ENCODE assay signal across 8 cellular contexts in the genomic region with DNA sequence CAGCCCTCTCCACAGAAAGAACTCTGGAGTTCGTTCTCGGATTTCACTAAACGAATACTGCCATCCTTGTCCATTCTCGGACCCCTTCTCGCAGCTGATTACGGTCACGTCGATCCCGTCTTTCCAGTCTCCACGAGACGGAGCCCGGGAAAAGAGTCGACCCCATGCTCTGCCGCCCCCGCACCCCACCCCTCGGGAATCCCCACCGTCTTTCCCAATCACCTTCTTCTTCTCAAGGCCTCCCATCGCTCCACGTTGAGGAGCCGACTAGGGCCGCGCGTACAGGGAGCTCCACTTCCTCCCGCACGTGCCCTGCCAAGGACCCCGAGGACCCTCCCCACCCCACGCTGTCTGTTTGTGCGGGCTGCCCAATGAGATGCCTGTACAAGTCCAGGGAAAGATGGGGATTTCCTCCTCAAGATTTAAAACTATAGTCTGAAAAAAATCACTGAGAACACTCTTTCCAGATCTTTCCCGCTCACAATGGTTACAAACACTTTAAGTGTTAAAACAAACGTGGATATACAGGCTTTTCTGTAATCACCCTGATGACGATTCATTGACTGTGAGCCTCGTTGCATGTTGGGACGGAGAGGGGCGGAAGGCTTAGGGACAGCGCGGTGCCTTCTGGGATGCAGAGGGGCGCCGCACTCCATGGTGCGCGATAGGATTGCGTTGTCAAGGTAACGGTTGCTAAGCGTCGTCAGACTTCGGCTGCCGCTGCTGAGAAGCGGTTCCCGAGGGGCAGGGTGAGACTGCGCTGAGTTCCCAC. TPM values are rescaled to one million over a fixed set of nuclear protein-coding genes. Genes with fewer than 3 reads are reported as not detected.
A peak's percentile ranks its signal among the peaks of the same experiment; 100 is the strongest.
DNase-seq lines count a peak whose midpoint lies in the region; ATAC-seq and TF ChIP-seq lines count a peak whose summit lies in the region.

A gene (minus strand): TSS at position 323 of the 772 bp plus-strand sequence. CDS start 77 bp downstream, at position 246.

- CTCF ChIA-PET in activated B cell treated with CpG ODN at 0.5 μM for 24 hours (lab: Charles Lee) = interaction anchor here (0.9 to 1.0 kb wide), 2 partner anchors 43 kb away, joined by 3 to 5 read pairs; no protein-coding TSS in a partner anchor

- no peaks in the 10 kb centered on the region for H3K4me1 Mint-ChIP-seq in activated B cell treated with CpG ODN at 0.5 μM for 24 hours
- H3K4me1 Mint-ChIP-seq in immature natural killer cell = peaks cover 0 to 2% of the 10 kb centered on the region in 2 donors

- H3K27ac Mint-ChIP-seq in activated B cell treated with CpG ODN at 0.5 μM for 24 hours (no peak within 1 kb of the TSS), immature natural killer cell (peak within 1 kb of the TSS in 1 of 6 donors; percentile 51)

- H3K4me3 Mint-ChIP-seq in activated B cell treated with CpG ODN at 0.5 μM for 24 hours (no peak within 1 kb of the TSS), immature natural killer cell (no peak within 1 kb of the TSS)

- peaks cover 1% of the 10 kb centered on the region for H3K27me3 Mint-ChIP-seq in activated B cell treated with CpG ODN at 0.5 μM for 24 hours
- peaks cover 0 to 5% (median 4%) of the 10 kb centered on the region in 3 donors for H3K27me3 Mint-ChIP-seq in immature natural killer cell (ENCODE audit: low read depth in 3 of 3)

- H3K9me3 Mint-ChIP-seq in activated B cell treated with CpG ODN at 0.5 μM for 24 hours = no peaks in the 10 kb centered on the region
- H3K9me3 Mint-ChIP-seq in immature natural killer cell = no peaks in the 10 kb centered on the region

- POLR2A ChIA-PET in activated B cell treated with CpG ODN at 0.5 μM for 24 hours (lab: Charles Lee) = interaction anchor here (0.7 to 2.0 kb wide), 9 partner anchors 9 to 377 kb away, joined by 3 to 11 read pairs (median 6); a partner anchor contains a TSS

- TF ChIP-seq CTCF in AG09309 (IDR thresholded peaks at IDR 0.05; ENCODE audit: control insufficient read depth, insufficient read depth, low read depth, low read length, missing control alignments) (no peak), activated B cell treated with CpG ODN at 0.5 μM for 24 hours (IDR thresholded peaks at IDR 0.05) (no peak)

- H3K36me3 Mint-ChIP-seq in activated B cell treated with CpG ODN at 0.5 μM for 24 hours (ENCODE audit: low read depth) (peaks cover 30% of the 10 kb centered on the region), immature natural killer cell (peaks cover 4 to 15% (median 11%) of the 10 kb centered on the region in 3 donors)

- ATAC-seq in GM19023 (IDR thresholded peaks at IDR 0.05; ENCODE audit: unreplicated experiment) (peak; percentile 98), HG03196 (IDR thresholded peaks at IDR 0.05; ENCODE audit: unreplicated experiment) (peak; percentile 91), activated B cell treated with CpG ODN at 0.5 μM for 24 hours (ENCODE audit: low read depth) (peak; percentile 95)

- intact Hi-C loops in activated B cell treated with CpG ODN at 0.5 μM for 24 hours (cut with micrococcal nuclease) = loop anchor here (1.0 to 5.0 kb wide), 12 partner anchors 11 to 709 kb away; a partner anchor contains a TSS

- peak; percentile 95 for DNase-seq in AG09309 (ENCODE audit: low read depth)
- DNase-seq in NCI-H345 (lab: John Stamatoyannopoulos, UW) = peak; percentile 97
- DNase-seq in activated B cell treated with CpG ODN at 0.5 μM for 24 hours = peak; percentile 87
- peak; percentile 96 for DNase-seq in central memory CD4-positive, alpha-beta T cell
- DNase-seq in immature natural killer cell = peak; percentile 95 to 96 (median 96)
- DNase-seq in smooth muscle cell of the brain vasculature (ENCODE audit: low read depth, low spot score) = peak; percentile 97

- H3K4me3 ChIP-seq in AG09309 (ENCODE audit: control insufficient read depth, low read depth, low read length) = peak within 1 kb of the TSS; percentile 72

RNA-seq across cellular contexts. Expression of the gene that starts here (rescaled TPM):
- total RNA-seq in activated B cell treated with CpG ODN at 0.5 μM for 24 hours = 124 TPM in 2 replicates
- 10 to 100 TPM; 25.8 to 41.9 (median 34.5) TPM for polyA plus RNA-seq in immature natural killer cell

Comparison
In these comparisons a context has a peak if more than half of its experiments do, and no peak if none do; other contexts are left out.
1. Peak in every context shown above with its lines: DNase-seq, ATAC-seq and H3K4me3 ChIP-seq.